In the genomic region with DNA sequence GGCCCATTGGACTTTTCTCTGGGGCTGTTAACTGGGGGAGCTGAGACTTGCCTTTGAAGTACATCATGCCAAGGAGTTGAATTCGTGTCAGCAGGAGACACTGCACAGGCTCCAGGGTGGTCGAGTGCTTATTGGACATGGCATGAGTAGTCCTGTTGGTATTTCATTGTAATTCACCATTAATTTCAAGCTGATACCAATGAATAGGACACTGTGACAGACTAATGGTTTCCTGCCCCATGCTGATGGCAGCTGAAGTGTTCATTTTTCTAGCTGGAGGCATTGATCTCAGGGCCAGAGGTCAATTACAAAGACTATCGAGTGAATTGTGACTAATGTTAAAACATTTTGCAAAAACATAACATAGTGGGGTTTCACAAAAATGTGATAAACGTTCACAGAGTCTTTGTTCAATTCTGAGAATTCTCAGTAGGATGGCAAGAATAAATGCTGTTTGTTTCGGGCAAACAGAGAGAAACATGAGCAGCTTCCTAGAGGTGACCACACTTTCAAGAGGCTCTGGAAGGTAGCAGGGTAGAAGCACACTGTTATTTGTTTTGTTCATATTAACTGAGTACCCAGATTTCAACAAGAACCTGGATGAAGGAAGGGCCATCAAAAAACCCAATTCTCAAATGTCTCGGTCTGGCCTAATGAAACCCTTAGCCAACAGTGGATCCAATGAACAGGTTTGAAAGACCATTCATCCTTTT, we compare ENCODE assay signal across 21 cellular contexts.
A peak's percentile ranks its signal among the peaks of the same experiment; 100 is the strongest.
DNase-seq lines count a peak whose midpoint lies in the region; ATAC-seq, FAIRE-seq and TF ChIP-seq lines count a peak whose summit lies in the region.
"Had no signal": no experiment of that assay in that cellular context is flagged by ENCODE, and none has a peak within 500 bp of the region (broad histone marks: within the 10 kb centered on the region; RNA-seq: fewer than 3 reads in every experiment).

No MANE protein-coding gene starts in this region.

- peaks cover 13% of the 10 kb centered on the region for H3K27me3 Mint-ChIP-seq in astrocyte (ENCODE audit: low read depth, unreplicated experiment)
- H3K27me3 Mint-ChIP-seq in neural crest cell (ENCODE audit: low read depth), result no peaks in the 10 kb centered on the region

- ATAC-seq in aorta (ENCODE audit: low FRiP score) (no peak), HG03175 (IDR thresholded peaks at IDR 0.05; ENCODE audit: unreplicated experiment) (no peak), HG02678 (IDR thresholded peaks at IDR 0.05; ENCODE audit: unreplicated experiment) (no peak)
- ATAC-seq: heart left ventricle; natural killer cell treated with Interleukin-12 subunit alpha and Interleukin-12 subunit beta and Interleukin-15 and Interleukin-18, amount 100 ng/mL, for 72 hours; psoas muscle had no signal

- no peak overlapping the region for H2AFZ ChIP-seq in astrocyte (ENCODE audit: low read depth, low read length)

- H3K27me3 ChIP-seq in astrocyte (ENCODE audit: insufficient read depth, low read length), result no peaks in the 10 kb centered on the region
- H3K27me3 ChIP-seq in aorta (ENCODE audit: control insufficient read depth in 1 of 2, insufficient read depth in 2 of 2, low read length in 1 of 2), result peaks cover 0 to 1% of the 10 kb centered on the region in 2 donors
- H3K27me3 ChIP-seq: BLaER1, Peyer's patch had no signal

- H3K4me1 ChIP-seq in astrocyte (ENCODE audit: insufficient read depth, low read length), result peaks cover 15% of the 10 kb centered on the region
- H3K4me1 ChIP-seq in aorta (ENCODE audit: control insufficient read depth in 1 of 2, insufficient read depth in 2 of 2, low read length in 2 of 2), result no peaks in the 10 kb centered on the region
- H3K4me1 ChIP-seq: esophagus muscularis mucosa, heart left ventricle, Peyer's patch, psoas muscle had no signal

- H3K27ac Mint-ChIP-seq in astrocyte (ENCODE audit: unreplicated experiment) (no peak overlapping the region), neural crest cell (ENCODE audit: unreplicated experiment) (peak overlapping the region; percentile 54)
- H3K27ac Mint-ChIP-seq: activated T-cell treated with anti-CD3 and anti-CD28 coated beads, Interleukin-2, amount 50 U/mL, for 24 hours; memory B cell; natural killer cell treated with Interleukin-12 subunit alpha and Interleukin-12 subunit beta and Interleukin-15 and Interleukin-18, amount 100 ng/mL, for 72 hours had no signal

- H3K36me3 ChIP-seq in astrocyte (ENCODE audit: insufficient read depth, low read length), result no peaks in the 10 kb centered on the region
- H3K36me3 ChIP-seq in aorta (ENCODE audit: control insufficient read depth in 1 of 2, insufficient read depth in 2 of 2, low read length in 1 of 2), result no peaks in the 10 kb centered on the region
- H3K36me3 ChIP-seq: BLaER1, esophagus muscularis mucosa, heart left ventricle, Peyer's patch had no signal

- peak; percentile 63 for FAIRE-seq in astrocyte (lab: Jason Lieb, UNC)

- TF ChIP-seq CTCF in astrocyte (IDR thresholded peaks at IDR 0.05; ENCODE audit: insufficient read depth, low read depth, low read length) (no peak), neural crest cell (conservative IDR thresholded peaks at IDR 0.05) (no peak)

- H3K36me3 Mint-ChIP-seq in astrocyte (ENCODE audit: low read depth, unreplicated experiment) (no peaks in the 10 kb centered on the region), neural crest cell (ENCODE audit: low read depth) (no peaks in the 10 kb centered on the region)
- H3K36me3 Mint-ChIP-seq: memory B cell; natural killer cell treated with Interleukin-12 subunit alpha and Interleukin-12 subunit beta and Interleukin-15 and Interleukin-18, amount 100 ng/mL, for 72 hours had no signal

- H3K27ac ChIP-seq in astrocyte (ENCODE audit: low read depth, low read length) (peak overlapping the region; percentile 33), aorta (ENCODE audit: low read depth in 1 of 2, low read length in 2 of 2) (no peak overlapping the region)
- H3K27ac ChIP-seq: BLaER1, esophagus muscularis mucosa, heart left ventricle, Peyer's patch, psoas muscle had no signal

- H3K4me3 ChIP-seq in astrocyte (ENCODE audit: insufficient read depth, low read depth, low read length) (no peak overlapping the region), aorta (ENCODE audit: low read length in 2 of 2) (no peak overlapping the region)
- H3K4me3 ChIP-seq: BLaER1, esophagus muscularis mucosa, heart left ventricle, Peyer's patch, psoas muscle had no signal

- H3K79me2 ChIP-seq in astrocyte (ENCODE audit: insufficient read depth, low read length), result no peaks in the 10 kb centered on the region

- no peaks in the 10 kb centered on the region for H4K20me1 ChIP-seq in astrocyte (ENCODE audit: insufficient read depth, low read length)
- H4K20me1 ChIP-seq: BLaER1 had no signal

- peak overlapping the region; percentile 39 for H3K4me2 ChIP-seq in astrocyte (ENCODE audit: low read length)
- H3K4me2 ChIP-seq: BLaER1 had no signal

- H3K4me1 Mint-ChIP-seq in astrocyte (ENCODE audit: low read depth, unreplicated experiment), result peaks cover 15% of the 10 kb centered on the region
- peaks cover 39% of the 10 kb centered on the region for H3K4me1 Mint-ChIP-seq in neural crest cell
- H3K4me1 Mint-ChIP-seq: memory B cell had no signal

- DNase-seq in Daoy (ENCODE audit: low read depth) (peak; percentile 39), NCI-H146 (lab: John Stamatoyannopoulos, UW) (peak; percentile 85), astrocyte (ENCODE audit: low read depth) (peak; percentile 68), neural crest cell (ENCODE audit: low read depth, low spot score) (no peak), aorta (no peak), T-helper 2 cell (no peak)
- DNase-seq: activated CD4-positive, alpha-beta T cell treated with anti-CD3 and anti-CD28 coated beads, Interleukin-2, amount 50 U/mL, for 1 hour; activated naive CD4-positive, alpha-beta T cell treated with anti-CD3 and anti-CD28 coated beads, Interleukin-2, amount 50 U/mL, for 16 hours; activated T-cell treated with anti-CD3 and anti-CD28 coated beads, Interleukin-2, amount 50 U/mL, for 24 hours; DMS 273 treated with DMSO at 0.1 percent for 48 hours; heart left ventricle; NCI-H2081 treated with DMSO at 0.1 percent for 48 hours; NCI-H82; Peyer's patch; psoas muscle had no signal

- intact Hi-C loops in aorta (cut with DNase I), result loop anchor here in 1 of 2 donors (10.0 kb wide), 1 partner anchor 1247 kb away; no protein-coding TSS in a partner anchor

- H3K9ac ChIP-seq in astrocyte (ENCODE audit: low read length), result no peak overlapping the region
- H3K9ac ChIP-seq: BLaER1 had no signal

- H3K9me3 ChIP-seq in astrocyte (ENCODE audit: insufficient read depth, low read depth, low read length) (no peaks in the 10 kb centered on the region), aorta (ENCODE audit: control insufficient read depth, low read length) (no peaks in the 10 kb centered on the region)
- H3K9me3 ChIP-seq: BLaER1, esophagus muscularis mucosa, heart left ventricle, Peyer's patch, psoas muscle had no signal

- H3K9me3 Mint-ChIP-seq in astrocyte (ENCODE audit: unreplicated experiment), result no peaks in the 10 kb centered on the region
- H3K9me3 Mint-ChIP-seq in neural crest cell, result peaks cover 2% of the 10 kb centered on the region
- H3K9me3 Mint-ChIP-seq: activated T-cell treated with anti-CD3 and anti-CD28 coated beads, Interleukin-2, amount 50 U/mL, for 24 hours; memory B cell; natural killer cell treated with Interleukin-12 subunit alpha and Interleukin-12 subunit beta and Interleukin-15 and Interleukin-18, amount 100 ng/mL, for 72 hours had no signal

- H3K4me3 Mint-ChIP-seq in astrocyte (ENCODE audit: unreplicated experiment), result no peak overlapping the region
- no peak overlapping the region for H3K4me3 Mint-ChIP-seq in neural crest cell
- H3K4me3 Mint-ChIP-seq: activated T-cell treated with anti-CD3 and anti-CD28 coated beads, Interleukin-2, amount 50 U/mL, for 24 hours; memory B cell; natural killer cell treated with Interleukin-12 subunit alpha and Interleukin-12 subunit beta and Interleukin-15 and Interleukin-18, amount 100 ng/mL, for 72 hours had no signal

- WGBS in aorta, 2 donors, result 57 to 68% methylated on average over 6 of the region's 6 CpGs

Comparison
In these comparisons a context has a peak if more than half of its experiments do, and no peak if none do; other contexts are left out.
1. DNase-seq: peak in Daoy (single experiment), NCI-H146 (single experiment) and astrocyte (single experiment); none in neural crest cell (single experiment), aorta (0 of 2) and T-helper 2 cell (0 of 5).